15 cellular contexts compared by ENCODE assay signal in the genomic region with DNA sequence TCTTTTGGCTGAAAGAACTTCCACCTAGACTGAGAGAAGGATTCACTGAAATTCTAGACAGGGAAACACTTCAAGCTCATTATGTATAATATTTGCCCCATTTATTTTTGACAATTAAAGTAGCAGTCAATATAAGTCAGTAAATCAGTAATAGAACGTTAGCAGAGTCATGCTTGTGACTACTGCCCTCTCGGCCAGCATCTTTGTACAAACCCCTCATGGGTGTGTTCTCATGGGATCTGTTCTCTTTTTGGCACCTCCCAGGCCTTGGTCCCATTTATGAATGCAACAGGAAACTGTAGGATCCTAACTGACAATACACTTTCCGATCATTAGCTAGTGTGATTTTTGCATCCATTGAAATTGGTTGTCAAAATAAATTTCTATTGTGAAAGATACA. TPM values are rescaled to one million over a fixed set of nuclear protein-coding genes. Genes with fewer than 3 reads are reported as not detected.
DNase-seq lines count a peak whose midpoint lies in the region; ATAC-seq, FAIRE-seq and TF ChIP-seq lines count a peak whose summit lies in the region.
"Had no signal": no experiment of that assay in that cellular context is flagged by ENCODE, and none has a peak within 500 bp of the region (broad histone marks: within the 10 kb centered on the region; RNA-seq: fewer than 3 reads in every experiment).

No MANE protein-coding gene starts in this region.

- H3K4me1 ChIP-seq in BLaER1 = peaks cover 15% of the 10 kb centered on the region
- peaks cover 43% of the 10 kb centered on the region for H3K4me1 ChIP-seq in mononuclear cell (ENCODE audit: insufficient read depth, low read length)
- peaks cover 0 to 2% of the 10 kb centered on the region in 2 donors for H3K4me1 ChIP-seq in kidney (ENCODE audit: control insufficient read depth in 1 of 2, insufficient read depth in 1 of 2, low read depth in 1 of 2, low read length in 2 of 2)

- peak overlapping the region; percentile 55 for H3K4me2 ChIP-seq in BLaER1

- H3K27ac Mint-ChIP-seq in activated CD8-positive, alpha-beta T cell treated with anti-CD3 and anti-CD28 coated beads for 36 hours = peak overlapping the region; percentile 98

- CTCF ChIA-PET in activated CD8-positive, alpha-beta T cell treated with anti-CD3 and anti-CD28 coated beads for 36 hours (lab: Charles Lee) = interaction anchor here (1.1 kb wide), 1 partner anchor 11 kb away, joined by 3 read pairs; no protein-coding TSS in a partner anchor

- peaks cover 21% of the 10 kb centered on the region for H4K20me1 ChIP-seq in BLaER1

- no peak for FAIRE-seq in kidney (lab: Jason Lieb, UNC)
- FAIRE-seq: endometrium, RCC 7860 had no signal

- peak overlapping the region; percentile 85 for H3K4me3 Mint-ChIP-seq in activated CD8-positive, alpha-beta T cell treated with anti-CD3 and anti-CD28 coated beads for 36 hours

- peaks cover 62% of the 10 kb centered on the region for H3K27me3 ChIP-seq in BLaER1
- no peaks in the 10 kb centered on the region for H3K27me3 ChIP-seq in GM06990 (replicated peaks; ENCODE audit: control insufficient read depth, insufficient read depth, low read length)
- H3K27me3 ChIP-seq in mononuclear cell (ENCODE audit: insufficient read depth, low read length) = no peaks in the 10 kb centered on the region
- H3K27me3 ChIP-seq: body of pancreas, left lung, ovary had no signal

- DNase-seq in GM06990 (ENCODE audit: extremely low read depth, insufficient read length) = no peak
- no peak for DNase-seq in activated CD8-positive, alpha-beta T cell treated with anti-CD3 and anti-CD28 coated beads for 36 hours
- no peak for DNase-seq in kidney
- DNase-seq in GM19238 (ENCODE audit: insufficient read length, low spot score) = no peak
- no peak for DNase-seq in AG08396 (ENCODE audit: low spot score)
- DNase-seq: body of pancreas, left lung, NCI-H2227 treated with DMSO at 0.1 percent for 48 hours, ovary, T1000 had no signal

- peak overlapping the region; percentile 14; the same call in 1 of the 2 replicates for H3K4me3 ChIP-seq in BLaER1
- H3K4me3 ChIP-seq in GM06990 (replicated peaks; ENCODE audit: low read depth, low read length) = peak overlapping the region; percentile 85
- H3K4me3 ChIP-seq in mononuclear cell (ENCODE audit: low read length) = peak overlapping the region; percentile 81
- H3K4me3 ChIP-seq in kidney (ENCODE audit: low read length in 2 of 2) = no peak overlapping the region
- H3K4me3 ChIP-seq: body of pancreas, ovary had no signal

- no peaks in the 10 kb centered on the region; the same call in 1 of the 2 replicates for H3K9me3 ChIP-seq in BLaER1
- no peaks in the 10 kb centered on the region for H3K9me3 ChIP-seq in mononuclear cell (ENCODE audit: low read depth, low read length)
- H3K9me3 ChIP-seq in kidney (ENCODE audit: control insufficient read depth in 1 of 2, low read length in 2 of 2) = no peaks in the 10 kb centered on the region
- H3K9me3 ChIP-seq: body of pancreas, left lung, ovary had no signal

- 0 out of 2 replicates have a peak overlapping the region, but pooled peaks have one; percentile 34 for H3K9ac ChIP-seq in BLaER1
- no peak overlapping the region for H3K9ac ChIP-seq in kidney (ENCODE audit: low read length in 2 of 2)

- TF ChIP-seq CTCF in GM06990 (IDR thresholded peaks at IDR 0.05; ENCODE audit: insufficient read depth, low read length, poor library complexity, severe bottlenecking) = no peak
- TF ChIP-seq CTCF in activated CD8-positive, alpha-beta T cell treated with anti-CD3 and anti-CD28 coated beads for 36 hours (IDR thresholded peaks at IDR 0.05) = no peak
- no peak for TF ChIP-seq CTCF in kidney (IDR thresholded peaks at IDR 0.05; ENCODE audit: borderline replicate concordance, extremely low read depth, insufficient read depth)

- H3K27ac ChIP-seq in BLaER1 (no peak overlapping the region), kidney (ENCODE audit: low read depth in 2 of 2, low read length in 2 of 2) (no peak overlapping the region)
- H3K27ac ChIP-seq: ovary had no signal

- H3K36me3 ChIP-seq in BLaER1 = peaks cover 45% of the 10 kb centered on the region
- peaks cover 16% of the 10 kb centered on the region for H3K36me3 ChIP-seq in GM06990 (ENCODE audit: control insufficient read depth, insufficient read depth, low read length)
- H3K36me3 ChIP-seq in kidney (ENCODE audit: control insufficient read depth in 1 of 2, insufficient read depth in 2 of 2, low read length in 2 of 2) = peaks cover 4 to 27% of the 10 kb centered on the region in 2 donors
- H3K36me3 ChIP-seq: ovary had no signal

- ATAC-seq in activated CD8-positive, alpha-beta T cell treated with anti-CD3 and anti-CD28 coated beads for 36 hours = no peak
- ATAC-seq in HG02642 (IDR thresholded peaks at IDR 0.05; ENCODE audit: poor library complexity, unreplicated experiment) = no peak
- ATAC-seq: body of pancreas, left lung had no signal

- peaks cover 51% of the 10 kb centered on the region for H3K36me3 Mint-ChIP-seq in activated CD8-positive, alpha-beta T cell treated with anti-CD3 and anti-CD28 coated beads for 36 hours (ENCODE audit: low read depth)

- H3K9me3 Mint-ChIP-seq in activated CD8-positive, alpha-beta T cell treated with anti-CD3 and anti-CD28 coated beads for 36 hours = no peaks in the 10 kb centered on the region

- H3K27me3 Mint-ChIP-seq in activated CD8-positive, alpha-beta T cell treated with anti-CD3 and anti-CD28 coated beads for 36 hours = no peaks in the 10 kb centered on the region

- intact Hi-C loops in activated CD8-positive, alpha-beta T cell treated with anti-CD3 and anti-CD28 coated beads for 36 hours (cut with micrococcal nuclease) = no loop called here
- intact Hi-C loops in kidney (cut with DNase I) = no loop called here

- H3K4me1 Mint-ChIP-seq in activated CD8-positive, alpha-beta T cell treated with anti-CD3 and anti-CD28 coated beads for 36 hours (ENCODE audit: low read depth) = peaks cover 43% of the 10 kb centered on the region

- POLR2A ChIA-PET in activated CD8-positive, alpha-beta T cell treated with anti-CD3 and anti-CD28 coated beads for 36 hours (lab: Charles Lee) = interaction anchor here (1.1 to 1.4 kb wide), 2 partner anchors 8 to 10 kb away, joined by 4 read pairs; no protein-coding TSS in a partner anchor

RNA-seq across cellular contexts. Expression of gene MSL3, which starts 2.9 kb away (rescaled TPM):
- 10 to 100 TPM; 39.3 to 40.7 TPM for total RNA-seq in activated CD8-positive, alpha-beta T cell treated with anti-CD3 and anti-CD28 coated beads for 36 hours
- total RNA-seq in mononuclear cell (83.0 TPM), kidney (27.1 TPM)
- 16.3 TPM for polyA plus RNA-seq in kidney (ENCODE audit: insufficient read depth, low read depth, low replicate concordance)

Comparison
In these comparisons a context has a peak if more than half of its experiments do, and no peak if none do; other contexts are left out.
1. H3K4me3 ChIP-seq: peak in BLaER1 (single experiment), GM06990 (single experiment) and mononuclear cell (single experiment); none in kidney (0 of 2).